ENCODE assay signal across 8 cellular contexts in genomic region chr1:84478876-84479868, GRCh38. TPM values are rescaled to one million over a fixed set of nuclear protein-coding genes. Genes with fewer than 3 reads are reported as not detected.
DNase-seq lines count a peak whose midpoint lies in the region; ATAC-seq and TF ChIP-seq lines count a peak whose summit lies in the region.

A gene with protein sequence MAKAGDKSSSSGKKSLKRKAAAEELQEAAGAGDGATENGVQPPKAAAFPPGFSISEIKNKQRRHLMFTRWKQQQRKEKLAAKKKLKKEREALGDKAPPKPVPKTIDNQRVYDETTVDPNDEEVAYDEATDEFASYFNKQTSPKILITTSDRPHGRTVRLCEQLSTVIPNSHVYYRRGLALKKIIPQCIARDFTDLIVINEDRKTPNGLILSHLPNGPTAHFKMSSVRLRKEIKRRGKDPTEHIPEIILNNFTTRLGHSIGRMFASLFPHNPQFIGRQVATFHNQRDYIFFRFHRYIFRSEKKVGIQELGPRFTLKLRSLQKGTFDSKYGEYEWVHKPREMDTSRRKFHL (plus strand): TSS chr1:84479266. CDS start chr1:84479282, 16 bp downstream.

- no peak for TF ChIP-seq EP300 in Ishikawa (IDR thresholded peaks at IDR 0.05; ENCODE audit: borderline replicate concordance)

- peak within 1 kb of the TSS; percentile 64 to 92 (median 75) for H3K4me3 ChIP-seq in esophagus squamous epithelium

- peak; percentile 95 for ATAC-seq in GM21576 (IDR thresholded peaks at IDR 0.05; ENCODE audit: unreplicated experiment)

- no peaks in the 10 kb centered on the region for H3K9me3 ChIP-seq in esophagus squamous epithelium

- intact Hi-C loops in esophagus squamous epithelium (cut with DNase I) = no loop called here

- DNase-seq in DMS53 (lab: John Stamatoyannopoulos, UW) (peak; percentile 89), esophagus squamous epithelium (lab: John Stamatoyannopoulos, UW) (peak; percentile 13), myocyte (ENCODE audit: low read depth) (peak; percentile 92)
- DNase-seq in activated T-cell treated with anti-CD3 and anti-CD28 coated beads, Interleukin-2, amount 50 U/mL, for 48 hours = peak; percentile 85
- peak; percentile 64 to 80 for DNase-seq in stimulated activated CD8-positive, alpha-beta memory T cell treated with anti-CD3 and anti-CD28 coated beads, Interleukin-7, amount 100 ng/mL, for 4 hours (ENCODE audit: low read depth in 2 of 2)

- H3K4me1 ChIP-seq in esophagus squamous epithelium = peaks cover 6 to 35% (median 12%) of the 10 kb centered on the region in 3 donors

- H3K27ac ChIP-seq in esophagus squamous epithelium = peak within 1 kb of the TSS; percentile 84 to 93 (median 88)

- 3% methylated on average over 44 to 48 of the region's 51 CpGs for WGBS in esophagus squamous epithelium, 2 donors

- peaks cover 0 to 29% (median 0%) of the 10 kb centered on the region in 3 donors for H3K36me3 ChIP-seq in esophagus squamous epithelium

- H3K27me3 ChIP-seq in esophagus squamous epithelium = peaks cover 0 to 40% (median 0%) of the 10 kb centered on the region in 4 donors

- TF ChIP-seq POLR2A in esophagus squamous epithelium (IDR thresholded peaks at IDR 0.05) = peak in 2 of 4 donors; percentile 48 to 76

- TF ChIP-seq RAD21 in Ishikawa (IDR thresholded peaks at IDR 0.05; ENCODE audit: low read depth) = no peak

- TF ChIP-seq CTCF in esophagus squamous epithelium (IDR thresholded peaks at IDR 0.05) = peak in 1 of 6 experiments; percentile 11

TF ChIP-seq in Ishikawa, 13 proteins besides CTCF, POLR2A, EP300 and RAD21:
- no peak for TF ChIP-seq CREB1 (IDR thresholded peaks at IDR 0.05; ENCODE audit: low read depth)
- no peak for TF ChIP-seq REST (IDR thresholded peaks at IDR 0.05; ENCODE audit: low read depth)
- 0 out of 2 replicates have a peak, but pooled peaks have one; percentile 17 for TF ChIP-seq CEBPB (IDR thresholded peaks at IDR 0.05)
- TF ChIP-seq TCF12 (IDR thresholded peaks at IDR 0.05; ENCODE audit: low read depth) = peak; percentile 51
- no peak for TF ChIP-seq FOXM1 (IDR thresholded peaks at IDR 0.05; ENCODE audit: borderline replicate concordance, low read depth)
- TF ChIP-seq TEAD4 (IDR thresholded peaks at IDR 0.05) = no peak
- peak; percentile 24; the same call in 1 of the 2 replicates for TF ChIP-seq NFIC (IDR thresholded peaks at IDR 0.05)
- peak; percentile 38; the same call in 1 of the 2 replicates for TF ChIP-seq USF1 (IDR thresholded peaks at IDR 0.05)
- TF ChIP-seq YY1 (IDR thresholded peaks at IDR 0.05; ENCODE audit: low read depth) = peak; percentile 87
- TF ChIP-seq EGR1 (IDR thresholded peaks at IDR 0.05) = no peak
- TF ChIP-seq MAX (IDR thresholded peaks at IDR 0.05) = peak; percentile 83
- no peak for TF ChIP-seq ZBTB7A (IDR thresholded peaks at IDR 0.05; ENCODE audit: low read depth)
- TF ChIP-seq TAF1 (IDR thresholded peaks at IDR 0.05; ENCODE audit: low read depth) = peak; percentile 90

TF ChIP-seq in PFSK-1, 5 proteins besides CTCF, POLR2A, EP300 and RAD21:
- TF ChIP-seq REST (IDR thresholded peaks at IDR 0.05; ENCODE audit: insufficient read depth in 1 of 2, low read depth in 2 of 2, low read length in 2 of 2) = no peak; a peak in 1 of 4 replicates
- TF ChIP-seq SIN3A (IDR thresholded peaks at IDR 0.05; ENCODE audit: borderline replicate concordance, insufficient read depth, low read length) = peak; percentile 52; the same call in 1 of the 2 replicates
- TF ChIP-seq FOXP2 (optimal IDR thresholded peaks at IDR 0.05; ENCODE audit: borderline replicate concordance, extremely low read depth, extremely low read length, insufficient read depth) = no peak
- peak; percentile 92 for TF ChIP-seq TAF1 (IDR thresholded peaks at IDR 0.05; ENCODE audit: borderline replicate concordance, insufficient read depth, low read length)
- TF ChIP-seq POLR2AphosphoS5 (IDR thresholded peaks at IDR 0.05; ENCODE audit: low read depth, low read length) = peak; percentile 89
TF ChIP-seq in PFSK-1: peak in this region for 3.

RNA-seq across cellular contexts. Expression of the gene that starts here (rescaled TPM):
- 28.2 TPM for polyA plus RNA-seq in PFSK-1 (2012; ENCODE audit: insufficient read length, low read depth)
- total RNA-seq in esophagus squamous epithelium (10 to 100 TPM; 30.2 to 41.2 (median 36.3) TPM), myocyte (34.1 and 36.0 TPM in 2 replicates)
- 20.1 TPM for polyA plus RNA-seq in myocyte (2012)

Comparison
In these comparisons a context has a peak if more than half of its experiments do, and no peak if none do; other contexts are left out.
1. Peak in every context shown above with its lines: DNase-seq, ATAC-seq, H3K4me3 ChIP-seq and H3K27ac ChIP-seq.
2. DNase-seq: peak in every context shown above with its lines; median percentile 92 in myocyte; 89 in DMS53; 85 in activated T-cell treated with anti-CD3 and anti-CD28 coated beads, Interleukin-2, amount 50 U/mL, for 48 hours; 72 in stimulated activated CD8-positive, alpha-beta memory T cell treated with anti-CD3 and anti-CD28 coated beads, Interleukin-7, amount 100 ng/mL, for 4 hours; 13 in esophagus squamous epithelium.